In genomic region chr19:29658221-29658991, GRCh38 we compare ENCODE assay signal across 29 cellular contexts.
"Had no signal": no experiment of that assay in that cellular context is flagged by ENCODE, and none has a peak within 500 bp of the region (broad histone marks: within the 10 kb centered on the region; RNA-seq: fewer than 3 reads in every experiment).

No MANE protein-coding gene starts in this region.

- H3K4me1 ChIP-seq: parathyroid adenoma had no signal

- H3K27me3 Mint-ChIP-seq: activated CD8-positive, alpha-beta T cell treated with anti-CD3 and anti-CD28 coated beads for 36 hours; activated naive CD4-positive, alpha-beta T cell treated with anti-CD3 and anti-CD28 coated beads, Interleukin-2, amount 50 U/mL, for 24 hours; effector memory CD8-positive, alpha-beta T cell; T-cell had no signal

- H3K27ac ChIP-seq: dorsolateral prefrontal cortex, gastrocnemius medialis, parathyroid adenoma, right lobe of liver, stomach, VCaP had no signal

- H3K27me3 ChIP-seq: dorsolateral prefrontal cortex, gastrocnemius medialis, right lobe of liver had no signal

- H3K36me3 ChIP-seq: gastrocnemius medialis, right lobe of liver, stomach had no signal

- H3K4me3 ChIP-seq: dorsolateral prefrontal cortex, gastrocnemius medialis, right lobe of liver, stomach had no signal

- H3K9me3 ChIP-seq: stomach had no signal

- H3K4me3 Mint-ChIP-seq: activated CD4-positive, alpha-beta T cell treated with anti-CD3 and anti-CD28 coated beads, Interleukin-2, amount 10 ng/mL, durations not matched to agents 7 days and 5 days; activated CD8-positive, alpha-beta T cell treated with anti-CD3 and anti-CD28 coated beads for 36 hours; activated naive CD4-positive, alpha-beta T cell treated with anti-CD3 and anti-CD28 coated beads, Interleukin-2, amount 50 U/mL, for 24 hours; effector memory CD8-positive, alpha-beta T cell; nephron; stimulated activated effector memory CD8-positive, alpha-beta T cell treated with anti-CD3 and anti-CD28 coated beads, Interleukin-12 subunit alpha, Interleukin-12 subunit beta, amount 100 ng/mL, for 72 hours; T-cell; T-helper 2 cell treated with Interferon-gamma antibody and Interleukin-4, amounts not matched to agents 5 μg/mL and 100 μg/mL, for 36 hours had no signal

- ATAC-seq: activated CD4-positive, CD25-positive, alpha-beta regulatory T cell treated with anti-CD3 and anti-CD28 coated beads, Interleukin-2, amount 50 U/mL, for 24 hours; activated CD8-positive, alpha-beta T cell treated with anti-CD3 and anti-CD28 coated beads for 36 hours; effector memory CD8-positive, alpha-beta T cell; esophagus mucosa; gastrocnemius medialis; left ventricle myocardium superior; right lobe of liver; stimulated activated effector memory CD8-positive, alpha-beta T cell treated with anti-CD3 and anti-CD28 coated beads, Interleukin-12 subunit alpha, Interleukin-12 subunit beta, amount 100 ng/mL, for 72 hours; T-cell had no signal

- H3K36me3 Mint-ChIP-seq: activated naive CD4-positive, alpha-beta T cell treated with anti-CD3 and anti-CD28 coated beads, Interleukin-2, amount 50 U/mL, for 24 hours; stimulated activated effector memory CD8-positive, alpha-beta T cell treated with anti-CD3 and anti-CD28 coated beads, Interleukin-12 subunit alpha, Interleukin-12 subunit beta, amount 100 ng/mL, for 72 hours; T-cell had no signal

- FAIRE-seq: astrocyte, colon, endothelial cell of umbilical vein, small intestine had no signal

- H3K79me2 ChIP-seq: parathyroid adenoma had no signal

- H3K9me3 Mint-ChIP-seq: activated CD8-positive, alpha-beta T cell treated with anti-CD3 and anti-CD28 coated beads for 36 hours; activated naive CD4-positive, alpha-beta T cell treated with anti-CD3 and anti-CD28 coated beads, Interleukin-2, amount 50 U/mL, for 24 hours; effector memory CD8-positive, alpha-beta T cell; stimulated activated effector memory CD8-positive, alpha-beta T cell treated with anti-CD3 and anti-CD28 coated beads, Interleukin-12 subunit alpha, Interleukin-12 subunit beta, amount 100 ng/mL, for 72 hours; T-cell had no signal

- DNase-seq: activated CD4-positive, alpha-beta T cell treated with anti-CD3 and anti-CD28 coated beads, Interleukin-2, amount 10 ng/mL, durations not matched to agents 7 days and 5 days; activated CD8-positive, alpha-beta T cell treated with anti-CD3 and anti-CD28 coated beads for 36 hours; activated gamma-delta T cell treated with Interleukin-2 at 50 U/mL for 16 hours; activated T-cell treated with anti-CD3 and anti-CD28 coated beads, Interleukin-2, amount 50 U/mL, for 1 hour; central memory CD4-positive, alpha-beta T cell; effector memory CD8-positive, alpha-beta T cell; gastrocnemius medialis; hippocampal formation; left ventricle myocardium superior; mammary epithelial cell; midbrain; right lobe of liver; small intestine; stimulated activated CD4-positive, alpha-beta T cell treated with anti-CD3 and anti-CD28 coated beads, Interleukin-2, amount 100 ng/mL, for 24 hours; stomach; T-cell; trophoblast cell had no signal

- H3K27ac Mint-ChIP-seq: activated CD4-positive, alpha-beta T cell treated with anti-CD3 and anti-CD28 coated beads, Interleukin-2, amount 10 ng/mL, durations not matched to agents 7 days and 5 days; activated CD8-positive, alpha-beta T cell treated with anti-CD3 and anti-CD28 coated beads for 36 hours; activated naive CD4-positive, alpha-beta T cell treated with anti-CD3 and anti-CD28 coated beads, Interleukin-2, amount 50 U/mL, for 24 hours; effector memory CD8-positive, alpha-beta T cell; nephron; stimulated activated effector memory CD8-positive, alpha-beta T cell treated with anti-CD3 and anti-CD28 coated beads, Interleukin-12 subunit alpha, Interleukin-12 subunit beta, amount 100 ng/mL, for 72 hours; T-helper 2 cell treated with Interferon-gamma antibody and Interleukin-4, amounts not matched to agents 5 μg/mL and 100 μg/mL, for 36 hours had no signal

- H2AFZ ChIP-seq: parathyroid adenoma had no signal
